ENCODE assay signal across 27 cellular contexts in the genomic region with DNA sequence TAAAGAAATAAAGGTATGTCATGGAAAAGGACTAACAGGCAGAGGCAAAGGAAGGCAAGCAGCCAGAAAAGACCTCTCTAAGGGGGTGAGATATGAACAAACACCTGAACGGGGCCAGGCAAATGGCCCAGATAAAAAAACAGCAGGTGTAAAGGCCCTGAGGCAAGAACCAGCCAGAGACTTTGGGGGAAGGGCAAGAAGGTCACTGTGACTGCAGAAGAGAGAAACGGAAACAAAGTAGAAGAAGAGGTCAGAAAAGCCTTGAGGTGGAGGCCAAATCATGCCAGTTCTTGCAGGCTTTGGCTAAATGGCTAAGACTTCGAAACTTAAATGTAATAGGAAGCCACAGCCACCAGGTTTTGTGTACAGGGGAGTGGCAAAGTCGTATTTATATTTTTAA.
"Had no signal": no experiment of that assay in that cellular context is flagged by ENCODE, and none has a peak within 500 bp of the region (broad histone marks: within the 10 kb centered on the region; RNA-seq: fewer than 3 reads in every experiment).

No MANE protein-coding gene starts in this region.

- H3K36me3 ChIP-seq: neural progenitor cell, ovary, right lobe of liver, sigmoid colon, suprapubic skin, tibial artery, transverse colon, upper lobe of right lung, uterus had no signal

- H3K27ac ChIP-seq: neural progenitor cell, ovary, right lobe of liver, sigmoid colon, suprapubic skin, testis, tibial artery, transverse colon, upper lobe of right lung, uterus had no signal

- H3K27me3 ChIP-seq: neural progenitor cell, ovary, right lobe of liver, sigmoid colon, suprapubic skin, testis, tibial artery, transverse colon, upper lobe of right lung, uterus had no signal

- H3K9me3 ChIP-seq: ovary, psoas muscle, right lobe of liver, sigmoid colon, suprapubic skin, testis, tibial artery, transverse colon, upper lobe of right lung, uterus had no signal

- H3K4me2 ChIP-seq: neural progenitor cell had no signal

- ATAC-seq: natural killer cell; right lobe of liver; stimulated activated memory B cell treated with anti-CD40 and anti-IgM and Interleukin-4, amounts not matched to agents 10 μg/mL and 1 μg/mL and 100 μg/mL, for 72 hours; stimulated activated naive CD8-positive, alpha-beta T cell treated with anti-CD3 and anti-CD28 coated beads, Interleukin-15, amount 100 ng/mL, for 72 hours; stimulated activated naive CD8-positive, alpha-beta T cell treated with anti-CD3 and anti-CD28 coated beads, Interleukin-15, Interleukin-2, amounts not matched to agents 100 U/mL and 50 U/mL, for 24 hours; upper lobe of right lung had no signal

- H3K4me3 ChIP-seq: neural progenitor cell, ovary, psoas muscle, right lobe of liver, sigmoid colon, suprapubic skin, testis, tibial artery, transverse colon, upper lobe of right lung, uterus had no signal

- H3K4me1 ChIP-seq: neural progenitor cell, sigmoid colon, upper lobe of right lung, uterus had no signal

- DNase-seq: natural killer cell; occipital lobe; ovary; posterior cingulate gyrus; psoas muscle; right cardiac atrium; right lobe of liver; sigmoid colon; small intestine; stimulated activated CD4-positive, alpha-beta T cell treated with anti-CD3 and anti-CD28 coated beads, Interleukin-15, amount 100 ng/mL, for 24 hours; stimulated activated CD4-positive, alpha-beta T cell treated with anti-CD3 and anti-CD28 coated beads, Interleukin-2, amount 100 ng/mL, for 24 hours; stimulated activated CD4-positive, alpha-beta T cell treated with anti-CD3 and anti-CD28 coated beads, Interleukin-4, amount 100 ng/mL, for 1 hour; stimulated activated CD4-positive, alpha-beta T cell treated with anti-CD3 and anti-CD28 coated beads, Interleukin-4, amount 100 ng/mL, for 4 hours; stimulated activated CD8-positive, alpha-beta memory T cell treated with anti-CD3 and anti-CD28 coated beads, Interleukin-4, amount 100 ng/mL, for 48 hours; stimulated activated naive CD4-positive, alpha-beta T cell; stimulated activated naive CD8-positive, alpha-beta T cell treated with anti-CD3 and anti-CD28 coated beads, Interleukin-15, amount 100 ng/mL, for 72 hours; stimulated activated naive CD8-positive, alpha-beta T cell treated with anti-CD3 and anti-CD28 coated beads, Interleukin-15, Interleukin-2, amounts not matched to agents 100 U/mL and 50 U/mL, for 24 hours; substantia nigra; testis; tibial artery; transverse colon; upper lobe of right lung; uterus had no signal

- H2AFZ ChIP-seq: neural progenitor cell, parathyroid adenoma had no signal

- H3K9ac ChIP-seq: neural progenitor cell, parathyroid adenoma had no signal
